In genomic region chr2:204971219-204971907, GRCh38 we compare ENCODE assay signal across 21 cellular contexts.
A peak's percentile ranks its signal among the peaks of the same experiment; 100 is the strongest.
DNase-seq lines count a peak whose midpoint lies in the region; ATAC-seq, FAIRE-seq and TF ChIP-seq lines count a peak whose summit lies in the region.
"Had no signal": no experiment of that assay in that cellular context is flagged by ENCODE, and none has a peak within 500 bp of the region (broad histone marks: within the 10 kb centered on the region; RNA-seq: fewer than 3 reads in every experiment).

No MANE protein-coding gene starts in this region.

- peak overlapping the region; percentile 47 to 69 for H3K4me3 Mint-ChIP-seq in activated T-cell treated with anti-CD3 and anti-CD28 coated beads, Interleukin-2, amount 50 U/mL, for 72 hours
- H3K4me3 Mint-ChIP-seq in activated CD4-positive, alpha-beta memory T cell treated with anti-CD3 and anti-CD28 coated beads for 36 hours: no peak overlapping the region
- peak overlapping the region; percentile 15 to 41 for H3K4me3 Mint-ChIP-seq in stimulated activated naive CD8-positive, alpha-beta T cell treated with anti-CD3 and anti-CD28 coated beads, Interleukin-15, amount 100 ng/mL, for 72 hours
- no peak overlapping the region for H3K4me3 Mint-ChIP-seq in chondrocyte (ENCODE audit: unreplicated experiment)
- H3K4me3 Mint-ChIP-seq: activated B cell treated with CpG ODN at 0.5 μM for 24 hours had no signal

- H3K4me1 ChIP-seq in endothelial cell of umbilical vein (ENCODE audit: control insufficient read depth, extremely low read depth, insufficient read depth, low read length): no peaks in the 10 kb centered on the region

- H2AFZ ChIP-seq in endothelial cell of umbilical vein (ENCODE audit: low read depth, low read length): no peak overlapping the region

- ATAC-seq in activated T-cell treated with anti-CD3 and anti-CD28 coated beads, Interleukin-2, amount 50 U/mL, for 72 hours (replicated peaks in 1 of 2): peak; percentile 70 to 76
- peak; percentile 57 for ATAC-seq in stimulated activated naive CD8-positive, alpha-beta T cell treated with anti-CD3 and anti-CD28 coated beads, Interleukin-15, amount 100 ng/mL, for 72 hours
- ATAC-seq in HG03378 (IDR thresholded peaks at IDR 0.05; ENCODE audit: unreplicated experiment): no peak
- ATAC-seq: left ventricle myocardium superior, upper lobe of right lung had no signal

- H3K27me3 ChIP-seq in endothelial cell of umbilical vein (ENCODE audit: control insufficient read depth in 2 of 2, insufficient read depth in 2 of 2, low read length in 2 of 2): no peaks in the 10 kb centered on the region
- H3K27me3 ChIP-seq: sigmoid colon, stomach, upper lobe of right lung had no signal

- intact Hi-C loops in activated CD4-positive, alpha-beta memory T cell treated with anti-CD3 and anti-CD28 coated beads for 36 hours (cut with micrococcal nuclease): loop anchor here (1.0 to 2.0 kb wide), 5 partner anchors 23 to 863 kb away; no protein-coding TSS in a partner anchor
- intact Hi-C loops in endothelial cell of umbilical vein (cut with micrococcal nuclease): no loop called here

- CTCF ChIA-PET in activated CD4-positive, alpha-beta memory T cell treated with anti-CD3 and anti-CD28 coated beads for 36 hours (lab: Charles Lee): no interaction called here
- CTCF ChIA-PET in endothelial cell of umbilical vein (lab: Charles Lee): interaction anchor here (1.0 to 1.6 kb wide), 4 partner anchors 12 to 41 kb away, joined by 3 to 6 read pairs (median 3); no protein-coding TSS in a partner anchor

- BruUV-seq in endothelial cell of umbilical vein (replicated peaks; lab: Mats Ljungman, UMichigan): no TSS peak

- H3K4me1 Mint-ChIP-seq in activated T-cell treated with anti-CD3 and anti-CD28 coated beads, Interleukin-2, amount 50 U/mL, for 72 hours (ENCODE audit: low read depth): peaks cover 53% of the 10 kb centered on the region
- H3K4me1 Mint-ChIP-seq in activated CD4-positive, alpha-beta memory T cell treated with anti-CD3 and anti-CD28 coated beads for 36 hours (ENCODE audit: low read depth): peaks cover 57% of the 10 kb centered on the region
- H3K4me1 Mint-ChIP-seq in stimulated activated naive CD8-positive, alpha-beta T cell treated with anti-CD3 and anti-CD28 coated beads, Interleukin-15, amount 100 ng/mL, for 72 hours: peaks cover 48% of the 10 kb centered on the region
- peaks cover 23% of the 10 kb centered on the region for H3K4me1 Mint-ChIP-seq in chondrocyte (ENCODE audit: low read depth)

- peak overlapping the region; percentile 94 for H3K27ac Mint-ChIP-seq in activated T-cell treated with anti-CD3 and anti-CD28 coated beads, Interleukin-2, amount 50 U/mL, for 72 hours
- peak overlapping the region; percentile 72 for H3K27ac Mint-ChIP-seq in activated CD4-positive, alpha-beta memory T cell treated with anti-CD3 and anti-CD28 coated beads for 36 hours
- H3K27ac Mint-ChIP-seq in stimulated activated naive CD8-positive, alpha-beta T cell treated with anti-CD3 and anti-CD28 coated beads, Interleukin-15, amount 100 ng/mL, for 72 hours: peak overlapping the region; percentile 30 to 69
- no peak overlapping the region for H3K27ac Mint-ChIP-seq in chondrocyte (ENCODE audit: unreplicated experiment)
- H3K27ac Mint-ChIP-seq: activated B cell treated with CpG ODN at 0.5 μM for 24 hours had no signal

- DNase-seq in activated T-cell treated with anti-CD3 and anti-CD28 coated beads, Interleukin-2, amount 50 U/mL, for 72 hours: no peak
- DNase-seq in activated T-cell treated with anti-CD3 and anti-CD28 coated beads for 4 hours (no peak), endothelial cell of umbilical vein (ENCODE audit: low read depth, low spot score) (peak; percentile 55), NCI-H1105 treated with DMSO at 0.1 percent for 48 hours (lab: John Stamatoyannopoulos, UW) (no peak), chondrocyte (ENCODE audit: low spot score) (no peak)
- DNase-seq in activated CD4-positive, alpha-beta memory T cell treated with anti-CD3 and anti-CD28 coated beads for 36 hours: no peak
- DNase-seq in stimulated activated naive CD8-positive, alpha-beta T cell treated with anti-CD3 and anti-CD28 coated beads, Interleukin-15, amount 100 ng/mL, for 72 hours: no peak
- DNase-seq: activated B cell treated with CpG ODN at 0.5 μM for 24 hours; activated CD8-positive, alpha-beta memory T cell treated with anti-CD3 and anti-CD28 coated beads, Interleukin-2, amount 50 U/mL, for 4 hours; Caco-2; caudate nucleus; effector CD8-positive, alpha-beta T cell; H7; left ventricle myocardium superior; MM.1S; NCI-H1694; NCI-H345; sigmoid colon; stomach; upper lobe of right lung had no signal

- H3K4me2 ChIP-seq in endothelial cell of umbilical vein (ENCODE audit: insufficient read depth, low read length): no peak overlapping the region

- H3K79me2 ChIP-seq in endothelial cell of umbilical vein (ENCODE audit: control insufficient read depth, insufficient read depth, low read length): no peaks in the 10 kb centered on the region

- no peaks in the 10 kb centered on the region for H3K9me3 Mint-ChIP-seq in activated T-cell treated with anti-CD3 and anti-CD28 coated beads, Interleukin-2, amount 50 U/mL, for 72 hours
- H3K9me3 Mint-ChIP-seq in activated CD4-positive, alpha-beta memory T cell treated with anti-CD3 and anti-CD28 coated beads for 36 hours: no peaks in the 10 kb centered on the region
- no peaks in the 10 kb centered on the region for H3K9me3 Mint-ChIP-seq in stimulated activated naive CD8-positive, alpha-beta T cell treated with anti-CD3 and anti-CD28 coated beads, Interleukin-15, amount 100 ng/mL, for 72 hours
- H3K9me3 Mint-ChIP-seq in chondrocyte (ENCODE audit: low read depth): no peaks in the 10 kb centered on the region
- H3K9me3 Mint-ChIP-seq: activated B cell treated with CpG ODN at 0.5 μM for 24 hours had no signal

- dilution Hi-C loops in endothelial cell of umbilical vein (cut with MboI; ENCODE audit: extremely low pct_ligation_motif_present, low sequenced_read_pairs): no loop called here

- POLR2A ChIA-PET in activated CD4-positive, alpha-beta memory T cell treated with anti-CD3 and anti-CD28 coated beads for 36 hours (lab: Charles Lee): no interaction called here
- POLR2A ChIA-PET in endothelial cell of umbilical vein (lab: Charles Lee): interaction anchor here (0.7 kb wide), 1 partner anchor 710 kb away, joined by 9 read pairs; no protein-coding TSS in a partner anchor

- no peak for FAIRE-seq in endothelial cell of umbilical vein (lab: Jason Lieb, UNC)

- no peaks in the 10 kb centered on the region for H3K36me3 ChIP-seq in endothelial cell of umbilical vein (ENCODE audit: control insufficient read depth in 2 of 2, extremely low read depth in 1 of 2, insufficient read depth in 2 of 2, low read length in 2 of 2)
- H3K36me3 ChIP-seq: sigmoid colon, stomach, upper lobe of right lung had no signal

- H3K9ac ChIP-seq in endothelial cell of umbilical vein (replicated peaks; ENCODE audit: extremely low read depth, insufficient read depth, low read length): no peak overlapping the region

- H3K27me3 Mint-ChIP-seq in activated T-cell treated with anti-CD3 and anti-CD28 coated beads, Interleukin-2, amount 50 U/mL, for 72 hours (ENCODE audit: low read depth): no peaks in the 10 kb centered on the region
- no peaks in the 10 kb centered on the region for H3K27me3 Mint-ChIP-seq in activated CD4-positive, alpha-beta memory T cell treated with anti-CD3 and anti-CD28 coated beads for 36 hours
- H3K27me3 Mint-ChIP-seq in stimulated activated naive CD8-positive, alpha-beta T cell treated with anti-CD3 and anti-CD28 coated beads, Interleukin-15, amount 100 ng/mL, for 72 hours: no peaks in the 10 kb centered on the region
- no peaks in the 10 kb centered on the region for H3K27me3 Mint-ChIP-seq in chondrocyte (ENCODE audit: low read depth)
- H3K27me3 Mint-ChIP-seq: activated B cell treated with CpG ODN at 0.5 μM for 24 hours had no signal

- no peaks in the 10 kb centered on the region for H3K9me1 ChIP-seq in endothelial cell of umbilical vein (replicated peaks; ENCODE audit: control insufficient read depth, extremely low read depth, insufficient read depth, low read length)

- no peak overlapping the region for H3K27ac ChIP-seq in endothelial cell of umbilical vein (ENCODE audit: insufficient read depth, low read depth, low read length)
- H3K27ac ChIP-seq: sigmoid colon, stomach, upper lobe of right lung had no signal

- no peak for TF ChIP-seq CTCF in endothelial cell of umbilical vein (IDR thresholded peaks at IDR 0.05; ENCODE audit: extremely low read depth in 1 of 2, insufficient read depth in 1 of 2, low read depth in 1 of 2, low read length in 2 of 2)
- no peak for TF ChIP-seq CTCF in chondrocyte (IDR thresholded peaks at IDR 0.05)

- H3K4me3 ChIP-seq in endothelial cell of umbilical vein (replicated peaks in 1 of 3; ENCODE audit: insufficient read depth in 1 of 3, low read depth in 1 of 3, low read length in 3 of 3): no peak overlapping the region
- H3K4me3 ChIP-seq: sigmoid colon, stomach, upper lobe of right lung had no signal

- TF ChIP-seq POLR2A in endothelial cell of umbilical vein (IDR thresholded peaks at IDR 0.05; ENCODE audit: low read depth, low read length): no peak

- H3K36me3 Mint-ChIP-seq in activated T-cell treated with anti-CD3 and anti-CD28 coated beads, Interleukin-2, amount 50 U/mL, for 72 hours (ENCODE audit: insufficient read depth in 2 of 2): no peaks in the 10 kb centered on the region
- H3K36me3 Mint-ChIP-seq in activated CD4-positive, alpha-beta memory T cell treated with anti-CD3 and anti-CD28 coated beads for 36 hours: peaks cover 3% of the 10 kb centered on the region
- H3K36me3 Mint-ChIP-seq in chondrocyte (ENCODE audit: low read depth): no peaks in the 10 kb centered on the region

- no peaks in the 10 kb centered on the region for H3K9me3 ChIP-seq in endothelial cell of umbilical vein (replicated peaks; ENCODE audit: control insufficient read depth, insufficient read depth, low read length)
- H3K9me3 ChIP-seq: Caco-2, sigmoid colon, stomach, upper lobe of right lung had no signal

- no peaks in the 10 kb centered on the region for H4K20me1 ChIP-seq in endothelial cell of umbilical vein (replicated peaks; ENCODE audit: control insufficient read depth, extremely low read depth, insufficient read depth, low read length)

TF ChIP-seq in endothelial cell of umbilical vein, 7 proteins besides CTCF, POLR2A, EP300 and RAD21 (continues in another document):
- TF ChIP-seq JUN (IDR thresholded peaks at IDR 0.05; ENCODE audit: borderline replicate concordance, insufficient read depth, insufficient read length, low read depth): no peak
- TF ChIP-seq FOS (IDR thresholded peaks at IDR 0.05; ENCODE audit: borderline replicate concordance, insufficient read depth, low read length): no peak
- no peak for TF ChIP-seq EZH2 (IDR thresholded peaks at IDR 0.05; ENCODE audit: borderline replicate concordance, low read depth, low read length, severe bottlenecking)
- no peak for TF ChIP-seq MAX (IDR thresholded peaks at IDR 0.05; ENCODE audit: insufficient read depth, insufficient read length)
- no peak for TF ChIP-seq MYC (IDR thresholded peaks at IDR 0.05; ENCODE audit: low read depth, low read length)
- TF ChIP-seq POLR2AphosphoS5 (IDR thresholded peaks at IDR 0.05; ENCODE audit: insufficient read depth, low read depth, low read length): no peak

Comparison
In these comparisons a context has a peak if more than half of its experiments do, and no peak if none do; other contexts are left out.
1. H3K4me3 Mint-ChIP-seq: peak in activated T-cell treated with anti-CD3 and anti-CD28 coated beads, Interleukin-2, amount 50 U/mL, for 72 hours (2 of 2) and stimulated activated naive CD8-positive, alpha-beta T cell treated with anti-CD3 and anti-CD28 coated beads, Interleukin-15, amount 100 ng/mL, for 72 hours (2 of 2); none in activated CD4-positive, alpha-beta memory T cell treated with anti-CD3 and anti-CD28 coated beads for 36 hours (single experiment) and chondrocyte (single experiment).